Comparison of ENCODE assay signal across 25 cellular contexts in the genomic region with DNA sequence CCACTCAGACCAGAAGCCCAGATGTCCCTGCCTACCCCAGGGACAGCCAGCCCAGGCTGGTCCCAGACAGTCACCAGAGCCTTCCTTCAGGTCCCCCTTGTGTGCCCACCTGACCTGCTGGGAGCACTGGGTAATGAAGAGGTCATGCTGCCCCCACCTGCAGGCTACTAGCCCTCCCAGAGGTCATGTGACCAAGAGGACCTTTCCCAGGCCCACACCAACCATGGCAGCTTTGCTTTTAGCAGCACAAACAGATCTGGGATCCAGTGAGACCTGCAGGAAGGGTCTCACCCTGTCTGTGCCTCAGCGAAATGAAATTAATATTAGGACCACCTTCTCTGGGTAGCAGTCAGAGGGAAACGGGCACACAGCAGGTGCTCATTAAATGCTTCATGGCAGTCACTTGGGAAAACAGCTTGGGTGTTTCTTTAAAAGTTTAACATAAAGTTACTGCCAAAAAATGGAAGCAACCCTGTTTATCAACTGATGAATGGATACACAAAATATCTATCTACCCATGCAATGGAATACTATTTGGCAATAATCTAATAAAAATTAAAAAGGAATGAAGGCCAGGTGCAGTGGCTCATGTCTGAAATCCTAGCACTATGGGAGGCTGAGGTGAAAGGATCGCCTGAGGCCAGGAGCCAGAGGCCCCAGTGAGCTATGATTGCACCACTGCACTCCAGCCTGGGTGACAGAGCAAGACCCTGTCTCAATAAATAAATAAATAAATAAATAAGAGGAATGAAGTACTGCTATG. TPM values are rescaled to one million over a fixed set of nuclear protein-coding genes. Genes with fewer than 3 reads are reported as not detected.
DNase-seq lines count a peak whose midpoint lies in the region; ATAC-seq, FAIRE-seq and TF ChIP-seq lines count a peak whose summit lies in the region.
"Had no signal": no experiment of that assay in that cellular context is flagged by ENCODE, and none has a peak within 500 bp of the region (broad histone marks: within the 10 kb centered on the region; RNA-seq: fewer than 3 reads in every experiment).

No MANE protein-coding gene starts in this region.

- H4K12ac ChIP-seq in trophoblast cell (ENCODE audit: low read depth, low read length) = no peak overlapping the region

- peak overlapping the region in 1 of 2 experiments; percentile 85; a peak in 2 of 4 replicates for H3K9ac ChIP-seq in K562 (ENCODE audit: insufficient read depth in 1 of 2, low read depth in 2 of 2, low read length in 2 of 2)
- no peak overlapping the region for H3K9ac ChIP-seq in trophoblast cell (ENCODE audit: low read length)
- H3K9ac ChIP-seq: GM23248 had no signal

- H4K91ac ChIP-seq in trophoblast cell (ENCODE audit: low read depth, low read length) = no peak overlapping the region

- no peak overlapping the region for H4K8ac ChIP-seq in trophoblast cell (ENCODE audit: low read depth, low read length)

- H3K27ac ChIP-seq in C4-2B (peak overlapping the region; percentile 44), PC-9 (peak overlapping the region; percentile 33), K562 (ENCODE audit: extremely low read depth, low read depth, low read length) (peak overlapping the region; percentile 46; the same call in 1 of the 3 replicates), trophoblast cell (ENCODE audit: low read depth, low read length) (no peak overlapping the region)
- H3K27ac ChIP-seq: GM23248 had no signal

- no peak for ATAC-seq in K562

- H2BK5ac ChIP-seq in trophoblast cell (ENCODE audit: low read depth, low read length, poor library complexity) = no peak overlapping the region

- no peak overlapping the region for H3K18ac ChIP-seq in trophoblast cell (ENCODE audit: low read length)

- no TSS peak for BruUV-seq in PC-9 (replicated peaks; lab: Mats Ljungman, UMichigan)
- BruUV-seq in K562 (replicated peaks; lab: Mats Ljungman, UMichigan) = no TSS peak

- in situ Hi-C loops in K562 (cut with MboI) = no loop called here

- H2BK12ac ChIP-seq in trophoblast cell (ENCODE audit: low read length) = no peak overlapping the region

- H2AFZ ChIP-seq in PC-9 (no peak overlapping the region), K562 (ENCODE audit: low read depth, low read length) (no peak overlapping the region), trophoblast cell (ENCODE audit: insufficient read depth, low read length, poor library complexity) (no peak overlapping the region)
- H2AFZ ChIP-seq: GM23248 had no signal

- H2AK5ac ChIP-seq in trophoblast cell (ENCODE audit: low read length) = no peak overlapping the region

- no peak for TF ChIP-seq POLR2A in K562 (conservative IDR thresholded peaks at IDR 0.05)

- no peaks in the 10 kb centered on the region for H3K79me2 ChIP-seq in PC-9 (ENCODE audit: low read depth)
- peaks cover 4% of the 10 kb centered on the region; the same call in 2 of the 3 replicates for H3K79me2 ChIP-seq in K562 (ENCODE audit: control insufficient read depth, insufficient read depth, low read length)
- H3K79me2 ChIP-seq in trophoblast cell (ENCODE audit: control insufficient read depth, insufficient read depth, low read length, poor library complexity) = peaks cover 1% of the 10 kb centered on the region

- CTCF ChIA-PET in PC-9 (lab: Charles Lee) = no interaction called here
- CTCF ChIA-PET in K562 (lab: Yijun Ruan, JAX; ENCODE audit: low intra/inter-chr PET ratio) = no interaction called here

- FAIRE-seq in K562 (lab: Jason Lieb, UNC) = no peak
- FAIRE-seq: A204.1, D721Med, GM12892, GM18507, H54, HTR-8/SVneo had no signal

- H3K4me2 ChIP-seq in PC-9 = no peak overlapping the region; the same call in none of the 2 replicates
- no peak overlapping the region for H3K4me2 ChIP-seq in K562 (ENCODE audit: insufficient read depth, low read length)
- no peak overlapping the region for H3K4me2 ChIP-seq in trophoblast cell (ENCODE audit: low read length)

- no peak overlapping the region for H3K4me3 ChIP-seq in PC-9
- H3K4me3 ChIP-seq in K562 = no peak overlapping the region
- no peak overlapping the region for H3K4me3 ChIP-seq in trophoblast cell (ENCODE audit: low read depth, low read length)
- H3K4me3 ChIP-seq: GM23248 had no signal

- TF ChIP-seq RAD21 in K562 (CRISPR knock-in tag; conservative IDR thresholded peaks at IDR 0.05 in 1 of 2, IDR thresholded peaks at IDR 0.05 in 1 of 2) = no peak

- no peak for TF ChIP-seq EP300 in K562 (IDR thresholded peaks at IDR 0.05; ENCODE audit: low read length)

- peaks cover 19% of the 10 kb centered on the region for H3F3A ChIP-seq in PC-9 (ENCODE audit: insufficient read depth, low read depth)

- H3K36me3 ChIP-seq in PC-9 (ENCODE audit: low read depth) (no peaks in the 10 kb centered on the region), K562 (ENCODE audit: control insufficient read depth, insufficient read depth, low read length) (no peaks in the 10 kb centered on the region), trophoblast cell (ENCODE audit: control insufficient read depth in 1 of 2, insufficient read depth in 2 of 2, low read length in 2 of 2) (no peaks in the 10 kb centered on the region)
- H3K36me3 ChIP-seq: BE2C had no signal

- H3K9me1 ChIP-seq in K562 (ENCODE audit: control insufficient read depth, insufficient read depth, low read length) = no peaks in the 10 kb centered on the region

- H4K20me1 ChIP-seq in PC-9 (ENCODE audit: insufficient read depth) (no peaks in the 10 kb centered on the region), K562 (replicated peaks; ENCODE audit: control insufficient read depth, insufficient read depth, low read length) (no peaks in the 10 kb centered on the region)

- H3K27me3 ChIP-seq in PC-9 (ENCODE audit: insufficient read depth, low read depth) (no peaks in the 10 kb centered on the region), K562 (ENCODE audit: control insufficient read depth in 2 of 2, insufficient read depth in 2 of 2, low read length in 2 of 2) (no peaks in the 10 kb centered on the region), trophoblast cell (ENCODE audit: insufficient read depth, low read length) (no peaks in the 10 kb centered on the region)
- H3K27me3 ChIP-seq: BE2C had no signal

- H3K14ac ChIP-seq in trophoblast cell (ENCODE audit: low read length) = no peak overlapping the region

- POLR2A ChIA-PET in PC-9 (lab: Charles Lee; ENCODE audit: unreplicated experiment) (no interaction called here), K562 (lab: Yijun Ruan, JAX) (interaction anchor here (0.6 to 0.9 kb wide), 2 partner anchors 57 to 65 kb away, joined by 3 to 4 read pairs; no protein-coding TSS in a partner anchor)

- H3K9me3 ChIP-seq in PC-9 (ENCODE audit: insufficient read depth, low read depth) = no peaks in the 10 kb centered on the region
- H3K9me3 ChIP-seq in K562 (replicated peaks; ENCODE audit: control insufficient read depth, insufficient read depth, low read depth, low read length) = peaks cover 2% of the 10 kb centered on the region; the same call in 1 of the 2 replicates
- H3K9me3 ChIP-seq in trophoblast cell (ENCODE audit: insufficient read depth, low read depth, low read length) = peaks cover 2% of the 10 kb centered on the region
- H3K9me3 ChIP-seq: BE2C, Caco-2 had no signal

- TF ChIP-seq CTCF in C4-2B (conservative IDR thresholded peaks at IDR 0.05) (no peak), PC-9 (conservative IDR thresholded peaks at IDR 0.05) (no peak), K562 (IDR thresholded peaks at IDR 0.05 in 2 of 3, conservative IDR thresholded peaks at IDR 0.05 in 1 of 3; ENCODE audit: insufficient read depth in 2 of 3, low read depth in 1 of 3, low read length in 3 of 3) (no peak)

- 59% methylated on average over 3 of the region's 3 CpGs for WGBS in K562 (ENCODE audit: insufficient coverage, low coverage, missing lambda C conversion rate)
- no CpG with 5 or more reads among the region's 3 CpGs for WGBS in trophoblast cell (ENCODE audit: extremely low coverage, insufficient coverage, insufficient read length)

- peaks cover 13% of the 10 kb centered on the region for H3K79me1 ChIP-seq in trophoblast cell (ENCODE audit: low read length)

- H3K4ac ChIP-seq in trophoblast cell (ENCODE audit: low read depth, low read length) = no peak overlapping the region

- intact Hi-C loops in PC-9 (cut with micrococcal nuclease; ENCODE audit: unreplicated experiment) (loop anchor here (10.0 kb wide), 1 partner anchor 328 kb away; no protein-coding TSS in a partner anchor), K562 (cut with micrococcal nuclease) (no loop called here)

- no peak overlapping the region for H3K23ac ChIP-seq in trophoblast cell (ENCODE audit: low read length)

- H3K4me1 ChIP-seq in PC-9 (replicated peaks; ENCODE audit: insufficient read depth) (peaks cover 56% of the 10 kb centered on the region), K562 (replicated peaks in 1 of 2; ENCODE audit: control insufficient read depth in 2 of 2, insufficient read depth in 2 of 2, low read length in 2 of 2) (peaks cover 55 to 88% of the 10 kb centered on the region in 2 experiments), trophoblast cell (ENCODE audit: control insufficient read depth in 1 of 2, insufficient read depth in 2 of 2, low read length in 2 of 2) (peaks cover 7 to 11% of the 10 kb centered on the region in 2 experiments)
- H3K4me1 ChIP-seq: Caco-2 had no signal

- no peaks in the 10 kb centered on the region for H3K9me2 ChIP-seq in PC-9 (ENCODE audit: insufficient read depth)

- DNase-seq in PC-9 (peak in 1 of 2 experiments; percentile 85), K562 (ENCODE audit: extremely low read depth in 1 of 4, low spot score in 3 of 4) (no peak), trophoblast cell (peak; percentile 58 to 84), OCI-M2 (lab: John Stamatoyannopoulos, UW; ENCODE audit: unreplicated experiment) (no peak), cerebellar cortex (ENCODE audit: low spot score) (no peak), mucosa of gallbladder (ENCODE audit: low spot score) (no peak)
- DNase-seq: ACHN; BE2C; C1 segment of cervical spinal cord; Caco-2; CD4-positive, alpha-beta T cell; DMS153; DMS79; GDM1; GM23248; HCEC 1CT had no signal

- no peak overlapping the region for H2BK120ac ChIP-seq in trophoblast cell (ENCODE audit: insufficient read depth, low read length, poor library complexity)

RNA-seq across cellular contexts. Expression of gene DNAJB8, which starts 43.7 kb away (rescaled TPM):
- total RNA-seq in PC-9 (2021) (not detected in 2 replicates), K562 (2014; rRNA removed) (0.04 TPM in 1 of 2 replicates, not detected in the other), K562 (2014; rRNA removed; fragmentation: Illumina TruSeq; extraction: Trizol) (not detected in 2 replicates), K562 (2015; rRNA removed; fragmentation: Illumina TruSeq; extraction: Trizol) (not detected in 2 replicates), K562 (2021) (not detected in 2 replicates), mucosa of gallbladder (not detected)
- total RNA-seq in K562 (2011; cell fraction: chromatin; rRNA removed; ENCODE audit: low replicate concordance) = not detected in 2 replicates
- not detected in 2 replicates for total RNA-seq in K562 (2011; cell fraction: nucleolus; rRNA removed)
- total RNA-seq in K562 (2011; cell fraction: nucleoplasm; rRNA removed) = not detected in 2 replicates
- polyA plus RNA-seq in K562 (2011; rRNA removed) (not detected in 2 replicates), K562 (2014; fragmentation: Illumina TruSeq; extraction: Trizol) (not detected in 2 replicates), K562 (2014; fragmentation: Nextera tagmentation; extraction: Ambion mirVana) (not detected), K562 (2014; rRNA removed) (not detected in 2 replicates)
- not detected in 2 replicates for polyA plus RNA-seq in K562 (2011; cell fraction: cytosol; rRNA removed)
- not detected in 2 replicates for polyA plus RNA-seq in K562 (2011; cell fraction: nucleus; rRNA removed)
- not detected in 2 replicates for polyA plus RNA-seq in K562 (2012)
- not detected in 2 replicates for polyA minus RNA-seq in K562 (2011; rRNA and poly(A)+ RNA removed)
- not detected in 2 replicates for polyA minus RNA-seq in K562 (2011; cell fraction: cytosol; rRNA and poly(A)+ RNA removed)
- polyA minus RNA-seq in K562 (2011; cell fraction: nucleus; rRNA and poly(A)+ RNA removed) = not detected in 2 replicates
- not detected in 2 replicates for polyA plus RNA-seq in trophoblast cell (2013)
- total RNA-seq: Caco-2; CD4-positive, alpha-beta T cell; Daoy; GM23248 had no signal
- polyA plus RNA-seq: GM23248, IgD-negative memory B cell had no signal

Comparison
In these comparisons a context has a peak if more than half of its experiments do, and no peak if none do; other contexts are left out.
1. DNase-seq: peak in trophoblast cell (2 of 2); none in K562 (0 of 4), OCI-M2 (single experiment), cerebellar cortex (single experiment) and mucosa of gallbladder (single experiment).